1 cellular context compared by ENCODE assay signal in the genomic region with DNA sequence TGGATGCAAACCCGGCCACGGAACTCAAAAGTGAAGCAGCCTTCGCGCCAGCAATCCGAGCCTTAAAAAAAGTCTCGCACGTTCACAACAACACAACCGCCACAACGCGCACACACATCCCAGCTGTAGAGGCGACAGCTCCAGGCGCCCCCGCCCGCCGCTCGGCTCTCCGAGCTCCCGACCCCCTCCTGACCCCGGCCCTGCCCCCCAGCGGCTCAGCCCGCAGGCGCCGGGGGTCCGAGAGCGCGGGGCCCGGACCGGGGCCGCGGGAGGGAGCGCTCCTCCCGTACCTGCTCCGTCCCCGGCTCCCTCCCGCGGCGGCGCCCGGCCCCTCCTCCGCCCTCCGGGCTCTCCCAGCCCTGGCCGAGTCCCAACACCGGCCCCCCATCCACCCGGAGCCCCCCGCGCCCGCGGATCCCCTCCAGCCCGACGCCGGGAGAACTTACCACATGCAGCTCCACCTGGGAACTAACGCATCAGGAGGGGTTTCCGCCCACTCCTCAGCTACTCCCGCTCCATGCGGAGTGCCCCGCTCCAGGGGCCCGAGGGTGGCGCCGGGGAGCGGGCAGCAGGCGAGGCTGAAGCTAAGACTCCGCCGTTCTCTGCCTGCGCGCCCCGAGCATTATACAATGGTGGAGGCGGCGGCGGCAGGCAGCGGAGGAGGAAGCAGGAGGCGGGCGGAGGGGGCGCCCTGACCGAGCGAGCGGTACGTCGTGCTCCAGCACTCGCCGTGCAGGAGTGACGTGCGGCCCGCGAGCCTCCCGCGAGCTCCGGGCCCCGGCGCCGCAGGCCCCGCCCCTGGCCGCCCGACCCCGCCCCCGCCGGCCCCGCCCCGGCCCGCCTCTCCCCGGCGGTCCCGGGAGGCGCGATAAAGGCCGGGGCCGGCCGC.
TF ChIP-seq lines count a peak whose summit lies in the region.

A gene with protein sequence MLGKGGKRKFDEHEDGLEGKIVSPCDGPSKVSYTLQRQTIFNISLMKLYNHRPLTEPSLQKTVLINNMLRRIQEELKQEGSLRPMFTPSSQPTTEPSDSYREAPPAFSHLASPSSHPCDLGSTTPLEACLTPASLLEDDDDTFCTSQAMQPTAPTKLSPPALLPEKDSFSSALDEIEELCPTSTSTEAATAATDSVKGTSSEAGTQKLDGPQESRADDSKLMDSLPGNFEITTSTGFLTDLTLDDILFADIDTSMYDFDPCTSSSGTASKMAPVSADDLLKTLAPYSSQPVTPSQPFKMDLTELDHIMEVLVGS (minus strand): TSS at position 740 of the 889 bp plus-strand sequence. CDS start 17,042 bp downstream, outside the sequence.

TF ChIP-seq in HEK293, 187 proteins besides CTCF, POLR2A, EP300 and RAD21 (continued from another document):
- TF ChIP-seq, protein P1, sequence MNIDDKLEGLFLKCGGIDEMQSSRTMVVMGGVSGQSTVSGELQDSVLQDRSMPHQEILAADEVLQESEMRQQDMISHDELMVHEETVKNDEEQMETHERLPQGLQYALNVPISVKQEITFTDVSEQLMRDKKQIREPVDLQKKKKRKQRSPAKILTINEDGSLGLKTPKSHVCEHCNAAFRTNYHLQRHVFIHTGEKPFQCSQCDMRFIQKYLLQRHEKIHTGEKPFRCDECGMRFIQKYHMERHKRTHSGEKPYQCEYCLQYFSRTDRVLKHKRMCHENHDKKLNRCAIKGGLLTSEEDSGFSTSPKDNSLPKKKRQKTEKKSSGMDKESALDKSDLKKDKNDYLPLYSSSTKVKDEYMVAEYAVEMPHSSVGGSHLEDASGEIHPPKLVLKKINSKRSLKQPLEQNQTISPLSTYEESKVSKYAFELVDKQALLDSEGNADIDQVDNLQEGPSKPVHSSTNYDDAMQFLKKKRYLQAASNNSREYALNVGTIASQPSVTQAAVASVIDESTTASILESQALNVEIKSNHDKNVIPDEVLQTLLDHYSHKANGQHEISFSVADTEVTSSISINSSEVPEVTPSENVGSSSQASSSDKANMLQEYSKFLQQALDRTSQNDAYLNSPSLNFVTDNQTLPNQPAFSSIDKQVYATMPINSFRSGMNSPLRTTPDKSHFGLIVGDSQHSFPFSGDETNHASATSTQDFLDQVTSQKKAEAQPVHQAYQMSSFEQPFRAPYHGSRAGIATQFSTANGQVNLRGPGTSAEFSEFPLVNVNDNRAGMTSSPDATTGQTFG (tag by site-specific recombination; IDR thresholded peaks at IDR 0.05; ENCODE audit: borderline replicate concordance): no peak
